Comparison of ENCODE assay signal across 28 cellular contexts in the genomic region with DNA sequence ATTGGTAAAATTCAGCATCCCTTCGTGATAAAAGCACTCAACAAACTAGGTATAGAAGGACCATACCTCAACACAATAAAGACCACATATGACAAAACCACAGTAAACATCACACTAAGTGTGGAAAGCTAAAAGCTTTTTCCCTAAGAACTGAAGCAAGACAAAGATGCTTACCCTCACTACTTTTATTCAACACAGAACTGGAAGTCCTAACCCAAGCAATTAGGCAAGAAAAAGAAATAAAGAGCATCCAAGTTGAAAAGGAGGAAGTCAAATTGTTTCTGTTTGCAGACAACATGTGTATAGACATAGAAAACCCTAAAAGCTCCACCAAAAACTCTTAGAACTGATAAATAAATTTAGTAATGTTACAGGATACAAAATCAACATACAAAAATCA.
"Had no signal": no experiment of that assay in that cellular context is flagged by ENCODE, and none has a peak within 500 bp of the region (broad histone marks: within the 10 kb centered on the region; RNA-seq: fewer than 3 reads in every experiment).

No MANE protein-coding gene starts in this region.

- H3K4me1 ChIP-seq: colonic mucosa, foreskin keratinocyte, gastrocnemius medialis, heart left ventricle, heart right ventricle had no signal

- H3K4me3 ChIP-seq: colonic mucosa, coronary artery, dorsolateral prefrontal cortex, esophagus muscularis mucosa, esophagus squamous epithelium, gastrocnemius medialis, gastroesophageal sphincter, heart left ventricle, heart right ventricle had no signal

- H3K27ac ChIP-seq: colonic mucosa, coronary artery, dorsolateral prefrontal cortex, epithelial cell of prostate, esophagus muscularis mucosa, esophagus squamous epithelium, foreskin keratinocyte, gastrocnemius medialis, gastroesophageal sphincter, heart left ventricle, heart right ventricle had no signal

- H3K36me3 ChIP-seq: colonic mucosa, esophagus muscularis mucosa, esophagus squamous epithelium, gastrocnemius medialis, gastroesophageal sphincter, heart left ventricle, heart right ventricle had no signal

- DNase-seq: colonic mucosa; cortex of kidney; dermis blood vessel endothelial cell; dorsolateral prefrontal cortex; effector CD4-positive, alpha-beta T cell; effector CD8-positive, alpha-beta T cell; effector memory CD4-positive, alpha-beta T cell; effector memory CD8-positive, alpha-beta T cell; endodermal cell; erythroblast; esophagus squamous epithelium; foreskin fibroblast; foreskin keratinocyte; foreskin melanocyte; gastrocnemius medialis; glutamatergic neuron; head of caudate nucleus; heart left ventricle; heart right ventricle had no signal

- H3K27me3 ChIP-seq: colonic mucosa, esophagus muscularis mucosa, esophagus squamous epithelium, foreskin keratinocyte, gastrocnemius medialis, gastroesophageal sphincter, heart left ventricle, heart right ventricle had no signal

- H3K9me3 ChIP-seq: colonic mucosa, gastrocnemius medialis had no signal

- ATAC-seq: effector memory CD8-positive, alpha-beta T cell; esophagus mucosa; foreskin keratinocyte; gastrocnemius medialis; gastroesophageal sphincter; heart left ventricle; heart right ventricle had no signal

- FAIRE-seq: colon, endometrium, endothelial cell of umbilical vein, frontal cortex had no signal
